8 cellular contexts compared by ENCODE assay signal in the genomic region with DNA sequence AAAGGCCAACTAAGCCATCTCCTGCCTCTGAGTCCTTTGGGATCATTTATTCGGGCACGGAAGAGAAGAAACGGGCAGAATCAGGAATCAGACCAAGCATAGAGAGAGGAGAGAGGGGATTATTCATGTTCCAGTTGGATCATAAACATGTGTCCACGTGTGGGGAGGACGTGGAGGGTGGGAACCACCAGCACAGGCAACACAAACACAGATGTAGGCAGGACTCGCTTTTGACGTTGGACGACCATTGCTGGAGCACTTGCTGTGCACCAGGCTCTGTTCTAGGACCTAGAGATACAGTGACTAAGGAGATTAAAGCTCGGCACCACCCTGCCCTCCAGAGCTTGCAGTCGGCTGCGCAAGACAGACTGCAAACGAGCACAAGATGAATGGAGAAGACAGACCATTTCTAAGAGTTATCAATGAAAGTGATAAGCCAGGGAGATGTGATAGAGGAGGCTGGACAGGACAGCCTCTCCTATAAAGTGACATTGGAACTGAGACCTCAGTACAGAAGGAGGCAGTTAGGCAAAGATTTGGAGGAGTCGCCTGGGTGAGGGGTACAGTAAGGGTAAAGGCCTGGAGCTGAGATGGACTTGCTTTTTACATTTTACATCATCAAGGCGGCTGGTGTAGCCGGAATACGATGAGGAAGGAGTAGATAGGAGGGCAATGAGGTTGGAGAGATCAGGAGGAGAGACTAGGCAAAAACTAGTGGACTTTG. TPM values are rescaled to one million over a fixed set of nuclear protein-coding genes. Genes with fewer than 3 reads are reported as not detected.
A peak's percentile ranks its signal among the peaks of the same experiment; 100 is the strongest.
DNase-seq lines count a peak whose midpoint lies in the region; FAIRE-seq and TF ChIP-seq lines count a peak whose summit lies in the region.

No MANE protein-coding gene starts in this region.

- no peak for FAIRE-seq in H1 (lab: Jason Lieb, UNC)

- H3K36me3 ChIP-seq in DOHH2 (ENCODE audit: control insufficient read depth, low read length) (no peaks in the 10 kb centered on the region; the same call in 1 of the 2 replicates), NT2/D1 (ENCODE audit: insufficient read depth, insufficient read length, low read length) (no peaks in the 10 kb centered on the region), H1 (ENCODE audit: control insufficient read depth in 2 of 4, insufficient read depth in 4 of 4, low read length in 3 of 4) (no peaks in the 10 kb centered on the region; a peak in 1 of 8 replicates), neural progenitor cell (no peaks in the 10 kb centered on the region)

- H2BK15ac ChIP-seq in H1 (ENCODE audit: low read length) = peak overlapping the region; percentile 50

- H3K79me2 ChIP-seq in DOHH2 (ENCODE audit: control insufficient read depth, low read length) (peaks cover 7% of the 10 kb centered on the region; the same call in 1 of the 2 replicates), H1 (ENCODE audit: control insufficient read depth in 1 of 2, insufficient read depth in 2 of 2, low read length in 2 of 2) (peaks cover 0 to 7% of the 10 kb centered on the region in 2 experiments; a peak in 2 of 4 replicates), neural progenitor cell (ENCODE audit: low read depth) (no peaks in the 10 kb centered on the region)

- H3K9me3 ChIP-seq in DOHH2 (ENCODE audit: control insufficient read depth, insufficient read depth, low read length) = no peaks in the 10 kb centered on the region
- 0 out of 2 replicates have a peak, but pooled peaks cover 2% of the 10 kb centered on the region for H3K9me3 ChIP-seq in NT2/D1 (ENCODE audit: insufficient read depth, low read length)
- 0 out of 4 replicates have a peak, but pooled peaks cover 0 to under 1% of the 10 kb centered on the region in 2 experiments for H3K9me3 ChIP-seq in H1 (ENCODE audit: insufficient read depth in 2 of 2, low read depth in 1 of 2, low read length in 1 of 2)
- no peaks in the 10 kb centered on the region for H3K9me3 ChIP-seq in neural progenitor cell (ENCODE audit: low read depth)

- H3K9ac ChIP-seq in NT2/D1 (ENCODE audit: insufficient read length, low read depth) (peak overlapping the region; percentile 88), H1 (replicated peaks in 1 of 4; ENCODE audit: extremely low read depth in 1 of 4, low read depth in 3 of 4, low read length in 3 of 4) (peak overlapping the region in 3 of 4 experiments; percentile 59 to 72 (median 60); a peak in 6 of 7 replicates), neural progenitor cell (no peak overlapping the region)

- H2BK20ac ChIP-seq in H1 (ENCODE audit: low read length) = peak overlapping the region; percentile 5; the same call in 1 of the 2 replicates

- H3K14ac ChIP-seq in H1 (ENCODE audit: insufficient read length) = no peak overlapping the region

- peaks cover 15% of the 10 kb centered on the region for H3K23me2 ChIP-seq in H1 (ENCODE audit: low read depth, low read length)

- H3K4me3 Mint-ChIP-seq in neural progenitor cell (peak overlapping the region; percentile 29), HFFc6 (no peak overlapping the region)

- H3K27ac Mint-ChIP-seq in neural progenitor cell (no peak overlapping the region), HFFc6 (no peak overlapping the region)

- H3K36me3 Mint-ChIP-seq in neural progenitor cell (no peaks in the 10 kb centered on the region), HFFc6 (ENCODE audit: low read depth) (no peaks in the 10 kb centered on the region)

- no peak for TF ChIP-seq EP300 in H1 (IDR thresholded peaks at IDR 0.05; ENCODE audit: borderline replicate concordance in 1 of 2, low read depth in 2 of 2, low read length in 2 of 2)

- H2BK12ac ChIP-seq in H1 (ENCODE audit: low read depth, low read length) = peak overlapping the region; percentile 100

- peak overlapping the region; percentile 63 for H4K91ac ChIP-seq in H1 (replicated peaks; ENCODE audit: insufficient read length, low read length)

- H3K27me3 ChIP-seq in DOHH2 (ENCODE audit: control insufficient read depth, low read length) (no peaks in the 10 kb centered on the region), NT2/D1 (ENCODE audit: insufficient read depth, insufficient read length) (peaks cover 12% of the 10 kb centered on the region), H1 (replicated peaks in 1 of 4; ENCODE audit: control insufficient read depth in 3 of 4, extremely low read depth in 1 of 4, insufficient read depth in 3 of 4, low read length in 3 of 4) (no peaks in the 10 kb centered on the region), neural progenitor cell (peaks cover 22% of the 10 kb centered on the region)

- no peak overlapping the region for H3K23ac ChIP-seq in H1 (ENCODE audit: insufficient read length)

- H3K27ac ChIP-seq in DOHH2 (ENCODE audit: low read depth, low read length) = peak overlapping the region; percentile 29
- peak overlapping the region; percentile 57 for H3K27ac ChIP-seq in H1 (ENCODE audit: low read depth, low read length)
- H3K27ac ChIP-seq in neural progenitor cell = no peak overlapping the region

- H3F3A ChIP-seq in DOHH2 (ENCODE audit: control insufficient read depth, insufficient read depth) = peaks cover 6% of the 10 kb centered on the region
- peaks cover 21% of the 10 kb centered on the region for H3F3A ChIP-seq in neural progenitor cell (ENCODE audit: low read depth)

- TF ChIP-seq CTCF in DOHH2 (IDR thresholded peaks at IDR 0.05; ENCODE audit: low read depth, low read length, poor library complexity, severe bottlenecking) (no peak), H1 (IDR thresholded peaks at IDR 0.05; ENCODE audit: control extremely low read depth in 1 of 3, insufficient read depth in 1 of 3, low read depth in 1 of 3, low read length in 3 of 3) (no peak), neural progenitor cell (IDR thresholded peaks at IDR 0.05) (no peak), HFFc6 (IDR thresholded peaks at IDR 0.05) (no peak)

- WGBS in H1 (ENCODE audit: extremely low coverage in 1 of 2, insufficient coverage in 1 of 2, insufficient read length in 1 of 2, insufficient replicate concordance in 2 of 2, low coverage in 1 of 2, low lambda C conversion rate in 2 of 2, missing lambda C conversion rate in 1 of 2), 2 experiments = 14% methylated on average over 16 of the region's 16 CpGs; no CpG with 5 or more reads in 1 of the 2 experiments

- DNase-seq in NT2/D1 (ENCODE audit: low read depth, low spot score) = no peak
- DNase-seq in H1 (ENCODE audit: low read depth in 1 of 2, low spot score in 2 of 2) = no peak
- DNase-seq in neural progenitor cell (ENCODE audit: low spot score) = no peak
- DNase-seq in COLO829 (ENCODE audit: low spot score) = no peak
- no peak for DNase-seq in NCI-H2107 (lab: John Stamatoyannopoulos, UW)
- DNase-seq in HFFc6 = no peak
- no peak for DNase-seq in T-helper 9 cell

- H3K56ac ChIP-seq in H1 (replicated peaks; ENCODE audit: insufficient read length, low read depth, low read length) = no peak overlapping the region

- no peak overlapping the region; the same call in 1 of the 2 replicates for H4K8ac ChIP-seq in H1 (ENCODE audit: extremely low read depth, insufficient read depth, low read length)

- peak overlapping the region; percentile 92 for H3K18ac ChIP-seq in H1 (ENCODE audit: extremely low read depth, low read length)

- peak overlapping the region; percentile 75 for H3K4me2 ChIP-seq in DOHH2 (ENCODE audit: low read length)
- H3K4me2 ChIP-seq in H1 (ENCODE audit: insufficient read depth in 1 of 2, low read depth in 2 of 2, low read length in 2 of 2) = peak overlapping the region; percentile 87 to 99
- peak overlapping the region; percentile 89 for H3K4me2 ChIP-seq in neural progenitor cell

- H3K4me1 ChIP-seq in DOHH2 (ENCODE audit: control insufficient read depth, low read length) (peaks cover 29% of the 10 kb centered on the region), NT2/D1 (ENCODE audit: insufficient read depth, insufficient read length) (peaks cover 8% of the 10 kb centered on the region), H1 (replicated peaks in 1 of 4; ENCODE audit: control insufficient read depth in 3 of 4, insufficient read depth in 4 of 4, low read length in 3 of 4) (peaks cover 0 to 6% (median 5%) of the 10 kb centered on the region in 4 experiments; a peak in 5 of 7 replicates), neural progenitor cell (no peaks in the 10 kb centered on the region)

- peak overlapping the region; percentile 75 for H3K4ac ChIP-seq in H1 (replicated peaks; ENCODE audit: insufficient read length, low read depth, low read length)

- peak overlapping the region; percentile 96 for H2BK5ac ChIP-seq in H1 (ENCODE audit: low read depth, low read length)

- H3K9me3 Mint-ChIP-seq in neural progenitor cell = no peaks in the 10 kb centered on the region
- H3K9me3 Mint-ChIP-seq in HFFc6 = no peaks in the 10 kb centered on the region

- H3K27me3 Mint-ChIP-seq in neural progenitor cell (ENCODE audit: insufficient read depth, low read depth) (peaks cover 37% of the 10 kb centered on the region), HFFc6 (ENCODE audit: insufficient read depth) (peaks cover 2% of the 10 kb centered on the region)

- peaks cover 6% of the 10 kb centered on the region for H3K4me1 Mint-ChIP-seq in neural progenitor cell
- peaks cover 12% of the 10 kb centered on the region for H3K4me1 Mint-ChIP-seq in HFFc6 (ENCODE audit: low read depth)

- peak overlapping the region; percentile 87; the same call in 1 of the 2 replicates for H2AK5ac ChIP-seq in H1 (ENCODE audit: low read depth, low read length)

- no peaks in the 10 kb centered on the region for H3K9me2 ChIP-seq in DOHH2 (replicated peaks; ENCODE audit: control insufficient read depth, low read length)

- peak overlapping the region; percentile 56 for H2BK120ac ChIP-seq in H1 (replicated peaks; ENCODE audit: low read depth, low read length)

- H4K20me1 ChIP-seq in DOHH2 (ENCODE audit: control insufficient read depth, insufficient read depth, low read depth, low read length) (no peaks in the 10 kb centered on the region), H1 (replicated peaks in 1 of 2; ENCODE audit: control insufficient read depth in 1 of 2, insufficient read depth in 2 of 2, low read length in 2 of 2) (no peaks in the 10 kb centered on the region), neural progenitor cell (ENCODE audit: low read depth) (no peaks in the 10 kb centered on the region)

- no peak for TF ChIP-seq POLR2A in H1 (IDR thresholded peaks at IDR 0.05; ENCODE audit: control extremely low read depth in 1 of 2, low read depth in 2 of 2, low read length in 2 of 2)

- POLR2A ChIA-PET in H1 (lab: Charles Lee; ENCODE audit: partially characterized antibody) = interaction anchor here (1.4 to 5.7 kb wide), 7 partner anchors 10 to 48 kb away, joined by 3 to 53 read pairs (median 6); a partner anchor contains a TSS

- H3K4me3 ChIP-seq in DOHH2 (ENCODE audit: low read length) (peak overlapping the region; percentile 78), NT2/D1 (ENCODE audit: insufficient read length, low read depth) (peak overlapping the region; percentile 86), H1 (ENCODE audit: extremely low read depth in 1 of 4, insufficient read depth in 2 of 4, low read depth in 3 of 4, low read length in 4 of 4) (peak overlapping the region; percentile 61 to 84 (median 83)), neural progenitor cell (peak overlapping the region; percentile 54)

- CTCF ChIA-PET in H1 (lab: Charles Lee; ENCODE audit: partially characterized antibody) = interaction anchor here (1.1 to 1.6 kb wide), 4 partner anchors 28 to 97 kb away, joined by 3 to 4 read pairs (median 4); no protein-coding TSS in a partner anchor

- peaks cover 10% of the 10 kb centered on the region for H3K79me1 ChIP-seq in H1 (ENCODE audit: low read depth, low read length)

- no peak for TF ChIP-seq RAD21 in H1 (IDR thresholded peaks at IDR 0.05 in 1 of 2, conservative IDR thresholded peaks at IDR 0.05 in 1 of 2; ENCODE audit: low read depth in 2 of 2, low read length in 2 of 2)

- no peak overlapping the region for H4K5ac ChIP-seq in H1 (ENCODE audit: insufficient read length, low read depth, low read length)

- H2AFZ ChIP-seq in H1 (ENCODE audit: low read length) = no peak overlapping the region
- H2AFZ ChIP-seq in neural progenitor cell (replicated peaks) = peak overlapping the region; percentile 68

RNA-seq across cellular contexts. Expression of a gene that starts 0.7 kb away (rescaled TPM):
- total RNA-seq in H1 (2021; fragmentation: NEBNext Ultra II Directional; extraction: Animal tissue kit (Norgen Biotek cat#: 25700)) = 20.0 and 22.1 TPM in 2 replicates
- 14.5 and 22.8 TPM in 2 replicates for polyA plus RNA-seq in H1 (2011; rRNA removed)
- polyA plus RNA-seq in H1 (2011; cell fraction: cytosol; rRNA removed) = 18.8 TPM
- 34.1 TPM for polyA plus RNA-seq in H1 (2011; cell fraction: nucleus; rRNA removed)
- 12.6 to 18.8 TPM (median 17.6 TPM) in 4 replicates for polyA plus RNA-seq in H1 (2012, experiment 1 of 2)
- polyA plus RNA-seq in H1 (2012, experiment 2 of 2) = 15.0 TPM
- 32.0 TPM for polyA plus RNA-seq in H1 (2013, experiment 1 of 2)
- 29.0 TPM for polyA plus RNA-seq in H1 (2013, experiment 2 of 2)
- 6.1 and 7.2 TPM in 2 replicates for polyA minus RNA-seq in H1 (2011; rRNA and poly(A)+ RNA removed)
- polyA minus RNA-seq in H1 (2011; cell fraction: cytosol; rRNA and poly(A)+ RNA removed) = 9.0 TPM
- 11.2 TPM for polyA minus RNA-seq in H1 (2011; cell fraction: nucleus; rRNA and poly(A)+ RNA removed)
- 0.65 and 1.5 TPM in 2 replicates for total RNA-seq in neural progenitor cell (ENCODE audit: low replicate concordance)
- not detected for total RNA-seq in HFFc6 (2021; fragmentation: NEBNext Ultra II Directional; extraction: Animal tissue kit (Norgen Biotek cat#: 25700))

RNA-seq across cellular contexts. Expression of a gene that starts 6.0 kb away (rescaled TPM):
- total RNA-seq in H1 (2021; fragmentation: NEBNext Ultra II Directional; extraction: Animal tissue kit (Norgen Biotek cat#: 25700)) = 0.21 and 0.22 TPM in 2 replicates
- 0.21 and 0.46 TPM in 2 replicates for polyA plus RNA-seq in H1 (2011; rRNA removed)
- 0.31 TPM for polyA plus RNA-seq in H1 (2011; cell fraction: cytosol; rRNA removed)
- polyA plus RNA-seq in H1 (2011; cell fraction: nucleus; rRNA removed) = 0.61 TPM
- 0.56 to 0.67 TPM (median 0.58 TPM) in 3 of 4 replicates, not detected in the other for polyA plus RNA-seq in H1 (2012, experiment 1 of 2)
- 0.18 TPM for polyA plus RNA-seq in H1 (2012, experiment 2 of 2)
- 3.1 TPM for polyA plus RNA-seq in H1 (2013, experiment 1 of 2)
- polyA plus RNA-seq in H1 (2013, experiment 2 of 2) = 2.7 TPM
- 0.47 and 1.2 TPM in 2 replicates for polyA minus RNA-seq in H1 (2011; rRNA and poly(A)+ RNA removed)
- 1.6 TPM for polyA minus RNA-seq in H1 (2011; cell fraction: cytosol; rRNA and poly(A)+ RNA removed)
- not detected for polyA minus RNA-seq in H1 (2011; cell fraction: nucleus; rRNA and poly(A)+ RNA removed)
- 0.15 TPM in 1 of 2 replicates, not detected in the other for total RNA-seq in neural progenitor cell (ENCODE audit: low replicate concordance)
- total RNA-seq in HFFc6 (2021; fragmentation: NEBNext Ultra II Directional; extraction: Animal tissue kit (Norgen Biotek cat#: 25700)) = not detected

RNA-seq across cellular contexts. Expression of a gene that starts 27.0 kb away (rescaled TPM):
- total RNA-seq in H1 (2021; fragmentation: NEBNext Ultra II Directional; extraction: Animal tissue kit (Norgen Biotek cat#: 25700)) = 69.3 and 69.5 TPM in 2 replicates
- 27.8 and 38.0 TPM in 2 replicates for polyA plus RNA-seq in H1 (2011; rRNA removed)
- polyA plus RNA-seq in H1 (2011; cell fraction: cytosol; rRNA removed) = 46.0 TPM
- polyA plus RNA-seq in H1 (2011; cell fraction: nucleus; rRNA removed) = 69.9 TPM
- polyA plus RNA-seq in H1 (2012, experiment 1 of 2) = 66.1 to 83.1 TPM (median 77.4 TPM) in 4 replicates
- polyA plus RNA-seq in H1 (2012, experiment 2 of 2) = 58.7 TPM
- 63.3 TPM for polyA plus RNA-seq in H1 (2013, experiment 1 of 2)
- polyA plus RNA-seq in H1 (2013, experiment 2 of 2) = 64.1 TPM
- polyA minus RNA-seq in H1 (2011; rRNA and poly(A)+ RNA removed) = 23.1 and 26.9 TPM in 2 replicates
- polyA minus RNA-seq in H1 (2011; cell fraction: cytosol; rRNA and poly(A)+ RNA removed) = 28.1 TPM
- polyA minus RNA-seq in H1 (2011; cell fraction: nucleus; rRNA and poly(A)+ RNA removed) = 24.9 TPM
- 53.0 and 57.2 TPM in 2 replicates for total RNA-seq in neural progenitor cell (ENCODE audit: low replicate concordance)
- total RNA-seq in HFFc6 (2021; fragmentation: NEBNext Ultra II Directional; extraction: Animal tissue kit (Norgen Biotek cat#: 25700)) = 10 to 100 TPM; 46.1 to 53.3 (median 48.8) TPM

RNA-seq across cellular contexts. Expression of a gene that starts 29.1 kb away (rescaled TPM):
- total RNA-seq in H1 (2021; fragmentation: NEBNext Ultra II Directional; extraction: Animal tissue kit (Norgen Biotek cat#: 25700)) = 34.9 and 35.3 TPM in 2 replicates
- polyA plus RNA-seq in H1 (2011; rRNA removed) = 46.0 and 63.9 TPM in 2 replicates
- polyA plus RNA-seq in H1 (2011; cell fraction: cytosol; rRNA removed) = 52.1 TPM
- polyA plus RNA-seq in H1 (2011; cell fraction: nucleus; rRNA removed) = 160 TPM
- polyA plus RNA-seq in H1 (2012, experiment 1 of 2) = 35.3 to 46.7 TPM (median 38.7 TPM) in 4 replicates
- 36.3 TPM for polyA plus RNA-seq in H1 (2012, experiment 2 of 2)
- 47.8 TPM for polyA plus RNA-seq in H1 (2013, experiment 1 of 2)
- polyA plus RNA-seq in H1 (2013, experiment 2 of 2) = 49.9 TPM
- polyA minus RNA-seq in H1 (2011; rRNA and poly(A)+ RNA removed) = 30.4 and 47.5 TPM in 2 replicates
- polyA minus RNA-seq in H1 (2011; cell fraction: cytosol; rRNA and poly(A)+ RNA removed) = 15.0 TPM
- polyA minus RNA-seq in H1 (2011; cell fraction: nucleus; rRNA and poly(A)+ RNA removed) = 23.3 TPM
- 38.3 and 55.3 TPM in 2 replicates for total RNA-seq in neural progenitor cell (ENCODE audit: low replicate concordance)
- total RNA-seq in HFFc6 (2021; fragmentation: NEBNext Ultra II Directional; extraction: Animal tissue kit (Norgen Biotek cat#: 25700)) = 10 to 100 TPM; 52.2 to 60.5 (median 56.4) TPM

RNA-seq across cellular contexts. Expression of a gene that starts 46.1 kb away (rescaled TPM):
- total RNA-seq in H1 (2021; fragmentation: NEBNext Ultra II Directional; extraction: Animal tissue kit (Norgen Biotek cat#: 25700)) = 4.2 and 6.4 TPM in 2 replicates
- polyA plus RNA-seq in H1 (2011; rRNA removed) = 12.8 and 16.6 TPM in 2 replicates
- polyA plus RNA-seq in H1 (2011; cell fraction: cytosol; rRNA removed) = 16.0 TPM
- polyA plus RNA-seq in H1 (2011; cell fraction: nucleus; rRNA removed) = 34.2 TPM
- polyA plus RNA-seq in H1 (2012, experiment 1 of 2) = 11.3 to 16.8 TPM (median 13.0 TPM) in 4 replicates
- polyA plus RNA-seq in H1 (2012, experiment 2 of 2) = 13.6 TPM
- 22.5 TPM for polyA plus RNA-seq in H1 (2013, experiment 1 of 2)
- 24.4 TPM for polyA plus RNA-seq in H1 (2013, experiment 2 of 2)
- 16.2 and 28.8 TPM in 2 replicates for polyA minus RNA-seq in H1 (2011; rRNA and poly(A)+ RNA removed)
- polyA minus RNA-seq in H1 (2011; cell fraction: cytosol; rRNA and poly(A)+ RNA removed) = 31.9 TPM
- polyA minus RNA-seq in H1 (2011; cell fraction: nucleus; rRNA and poly(A)+ RNA removed) = 33.2 TPM
- 0.25 and 1.5 TPM in 2 replicates for total RNA-seq in neural progenitor cell (ENCODE audit: low replicate concordance)
- total RNA-seq in HFFc6 (2021; fragmentation: NEBNext Ultra II Directional; extraction: Animal tissue kit (Norgen Biotek cat#: 25700)) = 1 to 10 TPM in 4 of 6 experiments, under 1 TPM in 2; 0.82 to 1.5 (median 1.2) TPM
